Comparison of ENCODE assay signal across 17 cellular contexts in the genomic region with DNA sequence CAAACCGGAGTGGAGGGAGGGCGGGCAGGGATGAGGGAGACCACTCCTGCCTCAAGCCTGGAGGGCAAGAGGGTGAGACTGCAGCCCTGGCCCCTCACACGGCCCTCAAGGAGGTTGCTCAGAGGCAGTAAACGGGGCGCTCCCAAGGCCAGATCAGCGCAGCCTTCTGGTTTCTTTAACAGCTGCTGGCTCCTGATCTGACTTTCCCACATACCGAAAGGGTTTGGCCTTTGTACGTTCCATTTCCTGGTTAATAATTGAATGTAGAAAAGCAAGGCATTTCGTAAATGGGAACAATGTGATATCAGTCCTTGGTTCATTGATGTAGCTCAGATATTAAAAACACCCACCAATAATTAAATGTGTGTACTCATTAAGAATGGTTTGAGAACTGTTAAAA.
DNase-seq lines count a peak whose midpoint lies in the region; ATAC-seq, FAIRE-seq and TF ChIP-seq lines count a peak whose summit lies in the region.
"Had no signal": no experiment of that assay in that cellular context is flagged by ENCODE, and none has a peak within 500 bp of the region (broad histone marks: within the 10 kb centered on the region; RNA-seq: fewer than 3 reads in every experiment).

No MANE protein-coding gene starts in this region.

- peak; percentile 52 to 69; a peak in 4 of 6 replicates for ATAC-seq in A549
- no peak for ATAC-seq in HG03571 (IDR thresholded peaks at IDR 0.05; ENCODE audit: unreplicated experiment)

- TF ChIP-seq RAD21 in A549 (conservative IDR thresholded peaks at IDR 0.05 in 1 of 2, IDR thresholded peaks at IDR 0.05 in 1 of 2): no peak
- peak; percentile 32 to 51 for TF ChIP-seq RAD21 in liver (IDR thresholded peaks at IDR 0.05)

- H3F3A ChIP-seq in GM23248 (ENCODE audit: insufficient read depth): no peaks in the 10 kb centered on the region

- H3K4me1 ChIP-seq in A549 (peaks cover 43% of the 10 kb centered on the region), colonic mucosa (no peaks in the 10 kb centered on the region), liver (ENCODE audit: control insufficient read depth in 4 of 4, insufficient read depth in 4 of 4, low read length in 3 of 4) (peaks cover 4 to 43% (median 28%) of the 10 kb centered on the region in 4 donors), GM23248 (ENCODE audit: insufficient read depth) (no peaks in the 10 kb centered on the region)

- no peaks in the 10 kb centered on the region for H3K9me2 ChIP-seq in GM23248 (ENCODE audit: insufficient read depth)

- H3K27me3 ChIP-seq in colonic mucosa (no peaks in the 10 kb centered on the region), liver (ENCODE audit: control insufficient read depth in 4 of 4, insufficient read depth in 4 of 4, low read length in 3 of 4) (no peaks in the 10 kb centered on the region), GM23248 (replicated peaks; ENCODE audit: insufficient read depth) (no peaks in the 10 kb centered on the region)
- H3K27me3 ChIP-seq: SJSA1 had no signal

- no peak overlapping the region for H2AFZ ChIP-seq in GM23248

- TF ChIP-seq EP300 in A549 (IDR thresholded peaks at IDR 0.05): no peak

- WGBS in A549 (ENCODE audit: missing lambda C conversion rate): 14% methylated on average over 9 of the region's 9 CpGs
- 32% methylated on average over 9 of the region's 9 CpGs for WGBS in liver
- WGBS in GM23248 (ENCODE audit: low coverage in 1 of 2, low lambda C conversion rate in 2 of 2, missing lambda C conversion rate in 2 of 2), 2 experiments: 88 to 90% methylated on average over 9 of the region's 9 CpGs

- no peaks in the 10 kb centered on the region for H4K20me1 ChIP-seq in GM23248 (ENCODE audit: insufficient read depth)

- peak overlapping the region; percentile 65 to 86 for H3K27ac ChIP-seq in A549
- H3K27ac ChIP-seq in colonic mucosa: peak overlapping the region; percentile 67
- H3K27ac ChIP-seq in liver (ENCODE audit: low read depth in 1 of 2, low read length in 2 of 2): peak overlapping the region; percentile 63 to 81
- no peak overlapping the region for H3K27ac ChIP-seq in GM23248
- H3K27ac ChIP-seq: SJSA1 had no signal

- H3K9ac ChIP-seq in colonic mucosa (ENCODE audit: low read depth in 2 of 2, low read length in 2 of 2) (peak overlapping the region in 1 of 2 donors; percentile 14), liver (ENCODE audit: low read depth in 1 of 2, low read length in 2 of 2) (peak overlapping the region in 1 of 2 donors; percentile 62), GM23248 (no peak overlapping the region)

- TF ChIP-seq CTCF in A549 (IDR thresholded peaks at IDR 0.05) (no peak), colonic mucosa (IDR thresholded peaks at IDR 0.05) (no peak), liver (IDR thresholded peaks at IDR 0.05; ENCODE audit: low read depth, low read length, missing input control) (no peak)

- in situ Hi-C loops in GM23248 (cut with MboI): loop anchor here (10.0 to 25.0 kb wide), 2 partner anchors 280 to 862 kb away; no protein-coding TSS in a partner anchor

- H3K4me2 ChIP-seq in A549 (peak overlapping the region; percentile 71), GM23248 (ENCODE audit: unreplicated experiment) (no peak overlapping the region)

- CTCF ChIA-PET in A549 (lab: Yijun Ruan, JAX): interaction anchor here (0.6 to 1.4 kb wide), 4 partner anchors 280 to 601 kb away, joined by 3 to 9 read pairs (median 3); no protein-coding TSS in a partner anchor

- H3K4me3 ChIP-seq in A549: no peak overlapping the region
- H3K4me3 ChIP-seq in colonic mucosa: no peak overlapping the region
- no peak overlapping the region for H3K4me3 ChIP-seq in liver (ENCODE audit: low read depth in 1 of 3, low read length in 3 of 3)
- no peak overlapping the region for H3K4me3 ChIP-seq in GM23248
- H3K4me3 ChIP-seq: SJSA1 had no signal

- TF ChIP-seq POLR2A in A549 (IDR thresholded peaks at IDR 0.05; ENCODE audit: low read length) (no peak), GM12892 (IDR thresholded peaks at IDR 0.05; ENCODE audit: low read depth, low read length) (no peak)

- no peaks in the 10 kb centered on the region for H3K36me3 ChIP-seq in colonic mucosa
- peaks cover 0 to 3% (median under 1%) of the 10 kb centered on the region in 4 donors for H3K36me3 ChIP-seq in liver (ENCODE audit: control insufficient read depth in 4 of 4, insufficient read depth in 3 of 4, low read depth in 1 of 4, low read length in 3 of 4)
- no peaks in the 10 kb centered on the region for H3K36me3 ChIP-seq in GM23248 (ENCODE audit: low read depth)
- H3K36me3 ChIP-seq: SJSA1 had no signal

- POLR2A ChIA-PET in A549 (lab: Yijun Ruan, JAX): no interaction called here

- no peaks in the 10 kb centered on the region for H3K79me2 ChIP-seq in GM23248 (ENCODE audit: insufficient read depth)

- intact Hi-C loops in colonic mucosa (cut with DNase I): no loop called here

- H3K9me3 ChIP-seq in A549: no peaks in the 10 kb centered on the region
- no peaks in the 10 kb centered on the region for H3K9me3 ChIP-seq in colonic mucosa
- no peaks in the 10 kb centered on the region for H3K9me3 ChIP-seq in liver (ENCODE audit: control insufficient read depth in 4 of 4, low read length in 3 of 4)
- H3K9me3 ChIP-seq in GM23248 (ENCODE audit: low read depth): no peaks in the 10 kb centered on the region
- H3K9me3 ChIP-seq: SJSA1 had no signal

- DNase-seq in A549 (ENCODE audit: low read depth in 1 of 2, low spot score in 1 of 2): peak; percentile 18 to 48
- DNase-seq in HT-29 (ENCODE audit: low spot score): peak; percentile 70
- DNase-seq in colonic mucosa: peak; percentile 68
- no peak for DNase-seq in GM12892 (ENCODE audit: insufficient read length)
- DNase-seq in GM23248: no peak
- DNase-seq in NCI-H1436 treated with DMSO at 0.1 percent for 48 hours (lab: John Stamatoyannopoulos, UW): no peak
- DNase-seq: activated CD4-positive, alpha-beta T cell treated with anti-CD3 and anti-CD28 coated beads for 4 hours; activated T-cell treated with anti-CD3 and anti-CD28 coated beads, Interleukin-2, amount 50 U/mL, for 1 hour; COR-L47; effector CD4-positive, alpha-beta T cell; GDM1; NCI-H1694; retina; T1000 had no signal

- FAIRE-seq in A549 (lab: Jason Lieb, UNC) (no peak), GM12892 (lab: Jason Lieb, UNC) (no peak)

TF ChIP-seq in A549, 52 proteins besides CTCF, POLR2A, EP300 and RAD21 (continues in another document):
- TF ChIP-seq SMC3 (IDR thresholded peaks at IDR 0.05): no peak
- TF ChIP-seq HOXA7 (CRISPR knock-in tag; IDR thresholded peaks at IDR 0.05): no peak
- TF ChIP-seq, protein P1, sequence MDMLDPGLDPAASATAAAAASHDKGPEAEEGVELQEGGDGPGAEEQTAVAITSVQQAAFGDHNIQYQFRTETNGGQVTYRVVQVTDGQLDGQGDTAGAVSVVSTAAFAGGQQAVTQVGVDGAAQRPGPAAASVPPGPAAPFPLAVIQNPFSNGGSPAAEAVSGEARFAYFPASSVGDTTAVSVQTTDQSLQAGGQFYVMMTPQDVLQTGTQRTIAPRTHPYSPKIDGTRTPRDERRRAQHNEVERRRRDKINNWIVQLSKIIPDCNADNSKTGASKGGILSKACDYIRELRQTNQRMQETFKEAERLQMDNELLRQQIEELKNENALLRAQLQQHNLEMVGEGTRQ (IDR thresholded peaks at IDR 0.05): no peak
- no peak for TF ChIP-seq CHD4 (IDR thresholded peaks at IDR 0.05; ENCODE audit: borderline replicate concordance)
- no peak for TF ChIP-seq CBX8 (IDR thresholded peaks at IDR 0.05)
- no peak for TF ChIP-seq PBX3 (IDR thresholded peaks at IDR 0.05)
- TF ChIP-seq KDM5A (IDR thresholded peaks at IDR 0.05): no peak

TF ChIP-seq in liver, 16 proteins besides CTCF, POLR2A, EP300 and RAD21 (continues in another document):
- TF ChIP-seq HNF4A (conservative IDR thresholded peaks at IDR 0.05) (peak; percentile 78 to 85), FOXA1 (IDR thresholded peaks at IDR 0.05) (no peak), YY1 (IDR thresholded peaks at IDR 0.05) (peak; percentile 60), GABPA (IDR thresholded peaks at IDR 0.05 in 1 of 2, conservative IDR thresholded peaks at IDR 0.05 in 1 of 2) (no peak), ZBTB33 (IDR thresholded peaks at IDR 0.05) (peak; percentile 54), HNF4G (IDR thresholded peaks at IDR 0.05) (peak; percentile 67), JUND (IDR thresholded peaks at IDR 0.05) (peak in 1 of 2 donors; percentile 24), TAF1 (conservative IDR thresholded peaks at IDR 0.05) (peak; percentile 25), EGR1 (IDR thresholded peaks at IDR 0.05; ENCODE audit: low read depth in 2 of 2) (peak in 1 of 2 donors; percentile 66), FOXA2 (IDR thresholded peaks at IDR 0.05) (no peak), ATF3 (IDR thresholded peaks at IDR 0.05) (no peak)

Comparison
In these comparisons a context has a peak if more than half of its experiments do, and no peak if none do; other contexts are left out.
1. DNase-seq: peak in A549 (2 of 2), HT-29 (single experiment) and colonic mucosa (single experiment); none in GM12892 (single experiment), GM23248 (single experiment) and NCI-H1436 treated with DMSO at 0.1 percent for 48 hours (single experiment).